ENCODE assay signal across 11 cellular contexts in genomic region chrX:31223817-31224216, GRCh38.
A peak's percentile ranks its signal among the peaks of the same experiment; 100 is the strongest.
DNase-seq lines count a peak whose midpoint lies in the region; ATAC-seq and TF ChIP-seq lines count a peak whose summit lies in the region.
"Had no signal": no experiment of that assay in that cellular context is flagged by ENCODE, and none has a peak within 500 bp of the region (broad histone marks: within the 10 kb centered on the region; RNA-seq: fewer than 3 reads in every experiment).

No MANE protein-coding gene starts in this region.

- H3K27ac ChIP-seq in CD8-positive, alpha-beta memory T cell (ENCODE audit: low read depth, low read length): no peak overlapping the region
- H3K27ac ChIP-seq: A549 had no signal

- TF ChIP-seq CTCF in astrocyte of the spinal cord (IDR thresholded peaks at IDR 0.05; ENCODE audit: low read depth, low read length): no peak

- no peak overlapping the region for H3K4me3 ChIP-seq in astrocyte of the spinal cord (ENCODE audit: low read depth, low read length)
- no peak overlapping the region for H3K4me3 ChIP-seq in CD8-positive, alpha-beta memory T cell (ENCODE audit: low read length)
- H3K4me3 ChIP-seq: A549 had no signal

- no peaks in the 10 kb centered on the region for H3K4me1 Mint-ChIP-seq in CD8-positive, alpha-beta memory T cell
- no peaks in the 10 kb centered on the region for H3K4me1 Mint-ChIP-seq in activated CD4-positive, alpha-beta T cell treated with anti-CD3 and anti-CD28 coated beads, Interleukin-2, amount 10 ng/mL, durations not matched to agents 7 days and 5 days

- no peaks in the 10 kb centered on the region for H3K9me3 ChIP-seq in CD8-positive, alpha-beta memory T cell (ENCODE audit: low read length)
- H3K9me3 ChIP-seq: A549 had no signal

- H3K36me3 Mint-ChIP-seq in CD8-positive, alpha-beta memory T cell: no peaks in the 10 kb centered on the region
- no peaks in the 10 kb centered on the region for H3K36me3 Mint-ChIP-seq in activated CD4-positive, alpha-beta T cell treated with anti-CD3 and anti-CD28 coated beads, Interleukin-2, amount 10 ng/mL, durations not matched to agents 7 days and 5 days (ENCODE audit: low read depth)

- no peaks in the 10 kb centered on the region for H3K36me3 ChIP-seq in CD8-positive, alpha-beta memory T cell (ENCODE audit: insufficient read depth, low read length)

- CTCF ChIA-PET in CD8-positive, alpha-beta memory T cell (lab: Charles Lee): no interaction called here
- CTCF ChIA-PET in activated CD4-positive, alpha-beta T cell treated with anti-CD3 and anti-CD28 coated beads, Interleukin-2, amount 10 ng/mL, durations not matched to agents 7 days and 5 days (lab: Charles Lee): no interaction called here

- peaks cover 0 to 2% of the 10 kb centered on the region in 2 donors for H3K27me3 Mint-ChIP-seq in CD8-positive, alpha-beta memory T cell
- H3K27me3 Mint-ChIP-seq in activated CD4-positive, alpha-beta T cell treated with anti-CD3 and anti-CD28 coated beads, Interleukin-2, amount 10 ng/mL, durations not matched to agents 7 days and 5 days: no peaks in the 10 kb centered on the region

- POLR2A ChIA-PET in CD8-positive, alpha-beta memory T cell (lab: Charles Lee): no interaction called here
- POLR2A ChIA-PET in activated CD4-positive, alpha-beta T cell treated with anti-CD3 and anti-CD28 coated beads, Interleukin-2, amount 10 ng/mL, durations not matched to agents 7 days and 5 days (lab: Charles Lee): no interaction called here

- in situ Hi-C loops in astrocyte of the spinal cord (cut with HindIII; ENCODE audit: low sequenced_read_pairs): no loop called here

- H3K27me3 ChIP-seq in CD8-positive, alpha-beta memory T cell (ENCODE audit: insufficient read depth, low read length, poor library complexity, severe bottlenecking): no peaks in the 10 kb centered on the region

- ATAC-seq in GM21360 (IDR thresholded peaks at IDR 0.05; ENCODE audit: unreplicated experiment): peak; percentile 84
- ATAC-seq in HG03432 (IDR thresholded peaks at IDR 0.05; ENCODE audit: unreplicated experiment): peak; percentile 90
- ATAC-seq: A549 had no signal

- peaks cover 0 to 2% (median 0%) of the 10 kb centered on the region in 5 donors for H3K9me3 Mint-ChIP-seq in CD8-positive, alpha-beta memory T cell
- no peaks in the 10 kb centered on the region for H3K9me3 Mint-ChIP-seq in activated CD4-positive, alpha-beta T cell treated with anti-CD3 and anti-CD28 coated beads, Interleukin-2, amount 10 ng/mL, durations not matched to agents 7 days and 5 days

- DNase-seq in A172 (ENCODE audit: low spot score) (peak; percentile 54), astrocyte of the spinal cord (ENCODE audit: low read depth, low spot score) (peak; percentile 58), AML-193 (lab: John Stamatoyannopoulos, UW) (no peak)
- DNase-seq in activated effector memory CD4-positive, alpha-beta T cell treated with Interleukin-2 at 50 U/mL for 16 hours: no peak
- no peak for DNase-seq in CD8-positive, alpha-beta memory T cell
- DNase-seq in activated CD4-positive, alpha-beta T cell treated with anti-CD3 and anti-CD28 coated beads, Interleukin-2, amount 10 ng/mL, durations not matched to agents 7 days and 5 days: no peak
- DNase-seq: activated CD4-positive, CD25-positive, alpha-beta regulatory T cell treated with anti-CD3 and anti-CD28 coated beads, Interleukin-2, amount 50 U/mL, for 72 hours; nucleus accumbens had no signal

- no peak overlapping the region for H3K4me3 Mint-ChIP-seq in CD8-positive, alpha-beta memory T cell
- H3K4me3 Mint-ChIP-seq in activated CD4-positive, alpha-beta T cell treated with anti-CD3 and anti-CD28 coated beads, Interleukin-2, amount 10 ng/mL, durations not matched to agents 7 days and 5 days: no peak overlapping the region

- no peak overlapping the region for H3K27ac Mint-ChIP-seq in CD8-positive, alpha-beta memory T cell
- H3K27ac Mint-ChIP-seq in activated CD4-positive, alpha-beta T cell treated with anti-CD3 and anti-CD28 coated beads, Interleukin-2, amount 10 ng/mL, durations not matched to agents 7 days and 5 days: no peak overlapping the region

- no peaks in the 10 kb centered on the region for H3K4me1 ChIP-seq in CD8-positive, alpha-beta memory T cell (ENCODE audit: insufficient read depth, low read length)
- H3K4me1 ChIP-seq: A549 had no signal

Comparison
In these comparisons a context has a peak if more than half of its experiments do, and no peak if none do; other contexts are left out.
1. DNase-seq: peak in A172 (single experiment) and astrocyte of the spinal cord (single experiment); none in AML-193 (0 of 2), activated effector memory CD4-positive, alpha-beta T cell treated with Interleukin-2 at 50 U/mL for 16 hours (single experiment), CD8-positive, alpha-beta memory T cell (0 of 5) and activated CD4-positive, alpha-beta T cell treated with anti-CD3 and anti-CD28 coated beads, Interleukin-2, amount 10 ng/mL, durations not matched to agents 7 days and 5 days (single experiment).